Comparison of ENCODE assay signal across 1 cellular context in the genomic region with DNA sequence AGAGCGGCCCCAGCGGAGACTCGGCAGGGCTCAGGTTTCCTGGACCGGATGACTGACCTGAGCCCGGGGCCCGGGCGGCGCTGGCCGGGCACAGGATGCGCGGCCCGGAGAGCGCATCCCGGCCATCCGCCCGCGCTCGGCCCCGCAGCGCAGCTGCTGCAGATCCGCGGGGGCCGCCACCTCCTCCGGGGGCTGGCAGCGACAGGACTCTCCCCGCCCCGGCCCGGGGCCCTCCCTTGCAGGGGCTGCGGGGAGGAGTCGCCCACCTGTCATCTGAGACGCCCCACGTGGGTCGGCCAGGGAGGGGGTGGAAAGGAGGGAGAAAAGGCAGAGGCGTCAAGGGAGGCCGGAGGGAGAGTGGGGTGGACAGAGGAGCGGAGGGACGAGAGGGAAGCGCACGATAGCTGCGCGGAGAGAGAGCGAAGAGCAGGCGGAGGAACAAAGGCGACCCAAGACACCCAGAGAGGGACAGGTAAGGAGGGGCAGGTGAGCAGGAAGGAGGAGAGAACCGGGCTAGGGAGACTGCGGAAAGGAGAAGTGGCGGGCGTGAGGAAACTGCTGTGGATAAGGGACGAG.
TF ChIP-seq lines count a peak whose summit lies in the region.

No MANE protein-coding gene starts in this region.

TF ChIP-seq in WTC11, 78 proteins besides CTCF, POLR2A, EP300 and RAD21 (continued from another document and continues in another):
- TF ChIP-seq, protein P1, sequence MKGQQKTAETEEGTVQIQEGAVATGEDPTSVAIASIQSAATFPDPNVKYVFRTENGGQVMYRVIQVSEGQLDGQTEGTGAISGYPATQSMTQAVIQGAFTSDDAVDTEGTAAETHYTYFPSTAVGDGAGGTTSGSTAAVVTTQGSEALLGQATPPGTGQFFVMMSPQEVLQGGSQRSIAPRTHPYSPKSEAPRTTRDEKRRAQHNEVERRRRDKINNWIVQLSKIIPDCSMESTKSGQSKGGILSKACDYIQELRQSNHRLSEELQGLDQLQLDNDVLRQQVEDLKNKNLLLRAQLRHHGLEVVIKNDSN (CRISPR knock-in tag; IDR thresholded peaks at IDR 0.05) = peak; percentile 81
- TF ChIP-seq E2F1 (CRISPR knock-in tag; IDR thresholded peaks at IDR 0.05) = no peak
- TF ChIP-seq ZNF671 (CRISPR knock-in tag; IDR thresholded peaks at IDR 0.05) = no peak
- TF ChIP-seq ELF4 (CRISPR knock-in tag; IDR thresholded peaks at IDR 0.05; ENCODE audit: low read depth) = no peak
- no peak for TF ChIP-seq AR (CRISPR knock-in tag; IDR thresholded peaks at IDR 0.05)
- TF ChIP-seq EMX1 (CRISPR knock-in tag; IDR thresholded peaks at IDR 0.05) = no peak
- TF ChIP-seq ZNF263 (CRISPR knock-in tag; IDR thresholded peaks at IDR 0.05; ENCODE audit: low read depth) = no peak
- peak; percentile 38; the same call in 1 of the 2 replicates for TF ChIP-seq FOXK1 (CRISPR knock-in tag; IDR thresholded peaks at IDR 0.05)
- no peak for TF ChIP-seq JAZF1 (CRISPR knock-in tag; IDR thresholded peaks at IDR 0.05)
- TF ChIP-seq, protein P2, sequence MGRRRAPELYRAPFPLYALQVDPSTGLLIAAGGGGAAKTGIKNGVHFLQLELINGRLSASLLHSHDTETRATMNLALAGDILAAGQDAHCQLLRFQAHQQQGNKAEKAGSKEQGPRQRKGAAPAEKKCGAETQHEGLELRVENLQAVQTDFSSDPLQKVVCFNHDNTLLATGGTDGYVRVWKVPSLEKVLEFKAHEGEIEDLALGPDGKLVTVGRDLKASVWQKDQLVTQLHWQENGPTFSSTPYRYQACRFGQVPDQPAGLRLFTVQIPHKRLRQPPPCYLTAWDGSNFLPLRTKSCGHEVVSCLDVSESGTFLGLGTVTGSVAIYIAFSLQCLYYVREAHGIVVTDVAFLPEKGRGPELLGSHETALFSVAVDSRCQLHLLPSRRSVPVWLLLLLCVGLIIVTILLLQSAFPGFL (CRISPR knock-in tag; IDR thresholded peaks at IDR 0.05; ENCODE audit: borderline replicate concordance) = no peak
- peak; percentile 34; the same call in 1 of the 2 replicates for TF ChIP-seq SP1 (CRISPR knock-in tag; conservative IDR thresholded peaks at IDR 0.05)
- peak; percentile 94; the same call in 1 of the 2 replicates for TF ChIP-seq KAT7 (CRISPR knock-in tag; IDR thresholded peaks at IDR 0.05; ENCODE audit: borderline replicate concordance)
- peak; percentile 41; the same call in 1 of the 2 replicates for TF ChIP-seq GABPB1 (CRISPR knock-in tag; IDR thresholded peaks at IDR 0.05)
- TF ChIP-seq, protein P3, sequence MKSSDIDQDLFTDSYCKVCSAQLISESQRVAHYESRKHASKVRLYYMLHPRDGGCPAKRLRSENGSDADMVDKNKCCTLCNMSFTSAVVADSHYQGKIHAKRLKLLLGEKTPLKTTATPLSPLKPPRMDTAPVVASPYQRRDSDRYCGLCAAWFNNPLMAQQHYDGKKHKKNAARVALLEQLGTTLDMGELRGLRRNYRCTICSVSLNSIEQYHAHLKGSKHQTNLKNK (CRISPR knock-in tag; IDR thresholded peaks at IDR 0.05) = no peak
- TF ChIP-seq, protein P4, sequence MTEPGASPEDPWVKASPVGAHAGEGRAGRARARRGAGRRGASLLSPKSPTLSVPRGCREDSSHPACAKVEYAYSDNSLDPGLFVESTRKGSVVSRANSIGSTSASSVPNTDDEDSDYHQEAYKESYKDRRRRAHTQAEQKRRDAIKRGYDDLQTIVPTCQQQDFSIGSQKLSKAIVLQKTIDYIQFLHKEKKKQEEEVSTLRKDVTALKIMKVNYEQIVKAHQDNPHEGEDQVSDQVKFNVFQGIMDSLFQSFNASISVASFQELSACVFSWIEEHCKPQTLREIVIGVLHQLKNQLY (CRISPR knock-in tag; IDR thresholded peaks at IDR 0.05) = no peak
- no peak; the same call in 1 of the 2 replicates for TF ChIP-seq FOXP1 (CRISPR knock-in tag; IDR thresholded peaks at IDR 0.05; ENCODE audit: borderline replicate concordance)
- peak; percentile 46; the same call in 1 of the 2 replicates for TF ChIP-seq HMGA2 (CRISPR knock-in tag; IDR thresholded peaks at IDR 0.05)
- TF ChIP-seq NFE2L1 (CRISPR knock-in tag; IDR thresholded peaks at IDR 0.05) = peak; percentile 21; the same call in 1 of the 2 replicates
- TF ChIP-seq GTF2I (CRISPR knock-in tag; conservative IDR thresholded peaks at IDR 0.05) = no peak
- no peak for TF ChIP-seq ATF1 (CRISPR knock-in tag; IDR thresholded peaks at IDR 0.05)
- TF ChIP-seq PRDM15 (CRISPR knock-in tag; IDR thresholded peaks at IDR 0.05) = 0 out of 2 replicates have a peak, but pooled peaks have one; percentile 5
- 0 out of 2 replicates have a peak, but pooled peaks have one; percentile 13 for TF ChIP-seq ZNF317 (CRISPR knock-in tag; IDR thresholded peaks at IDR 0.05; ENCODE audit: borderline replicate concordance, low read depth)
- TF ChIP-seq TEAD1 (CRISPR knock-in tag; IDR thresholded peaks at IDR 0.05) = peak; percentile 11; the same call in 1 of the 2 replicates
- no peak for TF ChIP-seq JUN (CRISPR knock-in tag; IDR thresholded peaks at IDR 0.05)
- TF ChIP-seq ZNF232 (CRISPR knock-in tag; IDR thresholded peaks at IDR 0.05) = no peak
- TF ChIP-seq ZNF423 (CRISPR knock-in tag; IDR thresholded peaks at IDR 0.05) = no peak
- no peak for TF ChIP-seq SMAD4 (CRISPR knock-in tag; IDR thresholded peaks at IDR 0.05)
- TF ChIP-seq TP53 (CRISPR knock-in tag; IDR thresholded peaks at IDR 0.05) = peak; percentile 53; the same call in 1 of the 2 replicates
- TF ChIP-seq ETV6 (CRISPR knock-in tag; IDR thresholded peaks at IDR 0.05) = no peak
- TF ChIP-seq, protein P5, sequence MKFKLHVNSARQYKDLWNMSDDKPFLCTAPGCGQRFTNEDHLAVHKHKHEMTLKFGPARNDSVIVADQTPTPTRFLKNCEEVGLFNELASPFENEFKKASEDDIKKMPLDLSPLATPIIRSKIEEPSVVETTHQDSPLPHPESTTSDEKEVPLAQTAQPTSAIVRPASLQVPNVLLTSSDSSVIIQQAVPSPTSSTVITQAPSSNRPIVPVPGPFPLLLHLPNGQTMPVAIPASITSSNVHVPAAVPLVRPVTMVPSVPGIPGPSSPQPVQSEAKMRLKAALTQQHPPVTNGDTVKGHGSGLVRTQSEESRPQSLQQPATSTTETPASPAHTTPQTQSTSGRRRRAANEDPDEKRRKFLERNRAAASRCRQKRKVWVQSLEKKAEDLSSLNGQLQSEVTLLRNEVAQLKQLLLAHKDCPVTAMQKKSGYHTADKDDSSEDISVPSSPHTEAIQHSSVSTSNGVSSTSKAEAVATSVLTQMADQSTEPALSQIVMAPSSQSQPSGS (CRISPR knock-in tag; IDR thresholded peaks at IDR 0.05; ENCODE audit: borderline replicate concordance, low read depth) = no peak
- TF ChIP-seq HMGXB4 (CRISPR knock-in tag; IDR thresholded peaks at IDR 0.05) = 0 out of 2 replicates have a peak, but pooled peaks have one; percentile 2
- TF ChIP-seq ZNF532 (CRISPR knock-in tag; IDR thresholded peaks at IDR 0.05; ENCODE audit: borderline replicate concordance) = no peak
- no peak for TF ChIP-seq ZBTB21 (CRISPR knock-in tag; IDR thresholded peaks at IDR 0.05; ENCODE audit: borderline replicate concordance)
